1 cellular context compared by ENCODE assay signal in genomic region chr6:90369024-90369519, GRCh38.
TF ChIP-seq lines count a peak whose summit lies in the region.

No MANE protein-coding gene starts in this region.

TF ChIP-seq in K562, 482 proteins besides CTCF, POLR2A, EP300 and RAD21 (continued from another document and continues in another):
- TF ChIP-seq HNRNPLL (IDR thresholded peaks at IDR 0.05; ENCODE audit: low read depth, low read length, poor library complexity, severe bottlenecking) (peak; percentile 64), ILF3 (IDR thresholded peaks at IDR 0.05; ENCODE audit: borderline replicate concordance) (no peak), ZMIZ1 (IDR thresholded peaks at IDR 0.05; ENCODE audit: low read depth in 2 of 2, low read length in 2 of 2) (0 out of 4 replicates have a peak, but pooled peaks of 1 of the 2 experiments have one; percentile 59), E2F6 (IDR thresholded peaks at IDR 0.05; ENCODE audit: borderline replicate concordance in 1 of 2, extremely low read depth in 1 of 2, insufficient read depth in 1 of 2, insufficient read length in 1 of 2, low read depth in 1 of 2, low read length in 1 of 2, poor library complexity in 1 of 2, severe bottlenecking in 1 of 2) (peak in 1 of 2 experiments; percentile 41), ZNF197 (CRISPR knock-in tag; IDR thresholded peaks at IDR 0.05; ENCODE audit: low read depth) (0 out of 2 replicates have a peak, but pooled peaks have one; percentile 52), ARID3A (IDR thresholded peaks at IDR 0.05; ENCODE audit: borderline replicate concordance, low read depth, low read length) (0 out of 2 replicates have a peak, but pooled peaks have one; percentile 6), CBFA2T2 (conservative IDR thresholded peaks at IDR 0.05) (peak; percentile 31; the same call in 1 of the 2 replicates), RBBP5 (IDR thresholded peaks at IDR 0.05; ENCODE audit: borderline replicate concordance, insufficient read depth, low read length, poor library complexity, severe bottlenecking) (peak; percentile 24), TRIM28 (IDR thresholded peaks at IDR 0.05) (0 out of 2 replicates have a peak, but pooled peaks have one; percentile 29), RCOR1 (IDR thresholded peaks at IDR 0.05; ENCODE audit: borderline replicate concordance in 1 of 2, low read depth in 2 of 2, low read length in 2 of 2) (peak; percentile 69 to 94), FOSL1 (tag; conservative IDR thresholded peaks at IDR 0.05) (peak; percentile 100), ZNF134 (CRISPR knock-in tag; conservative IDR thresholded peaks at IDR 0.05) (no peak), TCF3 (CRISPR knock-in tag; IDR thresholded peaks at IDR 0.05) (peak; percentile 52; the same call in 1 of the 2 replicates), NFIC (IDR thresholded peaks at IDR 0.05) (peak; percentile 77), BCOR (IDR thresholded peaks at IDR 0.05) (peak; percentile 24; the same call in 1 of the 2 replicates), SMARCA5 (IDR thresholded peaks at IDR 0.05) (peak; percentile 26; the same call in 1 of the 2 replicates), MAFK (IDR thresholded peaks at IDR 0.05; ENCODE audit: low read length) (peak; percentile 72), MNT (conservative IDR thresholded peaks at IDR 0.05) (peak in 1 of 2 experiments; percentile 78; a peak in 3 of 4 replicates), SMARCE1 (IDR thresholded peaks at IDR 0.05) (peak; percentile 100), ATF6 (CRISPR knock-in tag; IDR thresholded peaks at IDR 0.05) (no peak), ZEB2 (IDR thresholded peaks at IDR 0.05) (peak; percentile 79), ARID4B (CRISPR knock-in tag; IDR thresholded peaks at IDR 0.05) (no peak), ATF2 (CRISPR knock-in tag; IDR thresholded peaks at IDR 0.05) (no peak), FOXP1 (CRISPR knock-in tag; IDR thresholded peaks at IDR 0.05) (no peak; the same call in 1 of the 2 replicates), SOX6 (IDR thresholded peaks at IDR 0.05) (peak; percentile 78), JUNB (CRISPR knock-in tag; conservative IDR thresholded peaks at IDR 0.05) (peak; percentile 98), ZNF384 (IDR thresholded peaks at IDR 0.05; ENCODE audit: low read depth, low read length) (peak; percentile 79), NEUROD1 (IDR thresholded peaks at IDR 0.05; ENCODE audit: borderline replicate concordance, low read depth, low read length, partially characterized antibody) (peak; percentile 86), CEBPB (tag; IDR thresholded peaks at IDR 0.05) (peak; percentile 41), ZBTB9 (CRISPR knock-in tag; IDR thresholded peaks at IDR 0.05) (no peak)
